Comparison of ENCODE assay signal across 13 cellular contexts in genomic region chr2:28639836-28640235, GRCh38.
A peak's percentile ranks its signal among the peaks of the same experiment; 100 is the strongest.
DNase-seq lines count a peak whose midpoint lies in the region; ATAC-seq and TF ChIP-seq lines count a peak whose summit lies in the region.
"Had no signal": no experiment of that assay in that cellular context is flagged by ENCODE, and none has a peak within 500 bp of the region (broad histone marks: within the 10 kb centered on the region; RNA-seq: fewer than 3 reads in every experiment).

No MANE protein-coding gene starts in this region.

- H3K79me2 ChIP-seq in MM.1S (ENCODE audit: low read length) (no peaks in the 10 kb centered on the region), neural progenitor cell (ENCODE audit: low read depth) (no peaks in the 10 kb centered on the region)

- H3F3A ChIP-seq in MM.1S (ENCODE audit: insufficient read depth, low read length) (no peaks in the 10 kb centered on the region), neural progenitor cell (ENCODE audit: low read depth) (no peaks in the 10 kb centered on the region)

- H3K9me3 Mint-ChIP-seq in MCF 10A (ENCODE audit: unreplicated experiment) (no peaks in the 10 kb centered on the region), neural progenitor cell (peaks cover 2% of the 10 kb centered on the region)

- intact Hi-C loops in MCF 10A (cut with micrococcal nuclease) (loop anchor here (5.0 kb wide), 1 partner anchor 112 kb away; the partner anchor contains the start of gene PPP1CB), posterior cingulate gyrus (cut with DNase I) (no loop called here)

- no peak for TF ChIP-seq CTCF in MM.1S (IDR thresholded peaks at IDR 0.05; ENCODE audit: low read length)
- no peak for TF ChIP-seq CTCF in MCF 10A (IDR thresholded peaks at IDR 0.05; ENCODE audit: unreplicated experiment)
- no peak for TF ChIP-seq CTCF in neural progenitor cell (IDR thresholded peaks at IDR 0.05)

- H3K27me3 Mint-ChIP-seq in MCF 10A (ENCODE audit: insufficient read depth, unreplicated experiment), result no peaks in the 10 kb centered on the region
- peaks cover 17% of the 10 kb centered on the region for H3K27me3 Mint-ChIP-seq in neural progenitor cell (ENCODE audit: insufficient read depth, low read depth)

- H3K36me3 Mint-ChIP-seq in MCF 10A (ENCODE audit: insufficient read depth, unreplicated experiment) (no peaks in the 10 kb centered on the region), neural progenitor cell (no peaks in the 10 kb centered on the region)

- H4K20me1 ChIP-seq in MM.1S (ENCODE audit: insufficient read depth, low read length), result no peaks in the 10 kb centered on the region
- H4K20me1 ChIP-seq in neural progenitor cell (ENCODE audit: low read depth), result no peaks in the 10 kb centered on the region

- peaks cover 40% of the 10 kb centered on the region for H3K4me1 Mint-ChIP-seq in MCF 10A (ENCODE audit: insufficient read depth, unreplicated experiment)
- H3K4me1 Mint-ChIP-seq in neural progenitor cell, result peaks cover 35% of the 10 kb centered on the region

- POLR2A ChIA-PET in MCF 10A (lab: Yijun Ruan, JAX), result interaction anchor here (0.6 to 1.5 kb wide), 3 partner anchors 29 to 112 kb away, joined by 3 to 5 read pairs (median 4); partner anchors contain the start of gene PPP1CB

- H3K27ac Mint-ChIP-seq in MCF 10A (ENCODE audit: low read depth, unreplicated experiment) (peak overlapping the region; percentile 66), neural progenitor cell (peak overlapping the region; percentile 67)

- BruUV-seq in MCF 10A (replicated peaks; lab: Mats Ljungman, UMichigan), result no TSS peak

- ATAC-seq in GM18508 (IDR thresholded peaks at IDR 0.05; ENCODE audit: insufficient read depth, unreplicated experiment) (peak; percentile 58), HG03442 (IDR thresholded peaks at IDR 0.05; ENCODE audit: unreplicated experiment) (no peak), HG03159 (IDR thresholded peaks at IDR 0.05; ENCODE audit: unreplicated experiment) (no peak)

- CTCF ChIA-PET in MCF 10A (lab: Yijun Ruan, JAX), result no interaction called here

- no peaks in the 10 kb centered on the region for H3K36me3 ChIP-seq in MM.1S (replicated peaks; ENCODE audit: insufficient read depth, low read length)
- no peaks in the 10 kb centered on the region for H3K36me3 ChIP-seq in neural progenitor cell
- H3K36me3 ChIP-seq: MG63 had no signal

- no peak overlapping the region for H2AFZ ChIP-seq in MM.1S (ENCODE audit: low read length)
- no peak overlapping the region for H2AFZ ChIP-seq in neural progenitor cell (replicated peaks)

- H3K4me3 Mint-ChIP-seq in MCF 10A (ENCODE audit: unreplicated experiment) (no peak overlapping the region), neural progenitor cell (no peak overlapping the region)

- H3K4me3 ChIP-seq in MM.1S (ENCODE audit: low read length), result no peak overlapping the region
- H3K4me3 ChIP-seq in neural progenitor cell, result no peak overlapping the region
- H3K4me3 ChIP-seq: MG63 had no signal

- peak; percentile 54 for DNase-seq in MM.1S
- DNase-seq in MCF 10A (ENCODE audit: unreplicated experiment), result peak; percentile 33
- DNase-seq in neural progenitor cell (ENCODE audit: low spot score), result no peak
- no peak for DNase-seq in medulla oblongata (ENCODE audit: extremely low spot score)
- no peak for DNase-seq in posterior cingulate gyrus
- DNase-seq: activated CD4-positive, CD25-positive, alpha-beta regulatory T cell treated with anti-CD3 and anti-CD28 coated beads, Interleukin-2, amount 50 U/mL, for 72 hours; EL; MG63; OCI-M1; stimulated activated naive CD4-positive, alpha-beta T cell treated with Interleukin-2 at 50 U/mL for 16 hours had no signal

- H3K27ac ChIP-seq in MM.1S (ENCODE audit: low read length) (no peak overlapping the region), neural progenitor cell (no peak overlapping the region)

- H3K9me2 ChIP-seq in MM.1S (replicated peaks; ENCODE audit: insufficient read depth, low read length), result no peaks in the 10 kb centered on the region

- H3K27me3 ChIP-seq in MM.1S (replicated peaks; ENCODE audit: insufficient read depth, low read length) (no peaks in the 10 kb centered on the region), neural progenitor cell (no peaks in the 10 kb centered on the region)
- H3K27me3 ChIP-seq: MG63 had no signal

- H3K4me2 ChIP-seq in MM.1S (ENCODE audit: low read depth, low read length), result no peak overlapping the region
- H3K4me2 ChIP-seq in neural progenitor cell, result no peak overlapping the region

- no peak overlapping the region for H3K9ac ChIP-seq in MM.1S (ENCODE audit: low read length)
- H3K9ac ChIP-seq in neural progenitor cell, result no peak overlapping the region

- H3K9me3 ChIP-seq in MM.1S (replicated peaks; ENCODE audit: insufficient read depth, low read length), result no peaks in the 10 kb centered on the region
- no peaks in the 10 kb centered on the region for H3K9me3 ChIP-seq in neural progenitor cell (ENCODE audit: low read depth)
- H3K9me3 ChIP-seq: MG63 had no signal

- H3K4me1 ChIP-seq in MM.1S (ENCODE audit: low read length) (peaks cover 8% of the 10 kb centered on the region), neural progenitor cell (peaks cover 19% of the 10 kb centered on the region)

Comparison
In these comparisons a context has a peak if more than half of its experiments do, and no peak if none do; other contexts are left out.
1. DNase-seq: peak in MM.1S (single experiment) and MCF 10A (single experiment); none in neural progenitor cell (single experiment), medulla oblongata (single experiment) and posterior cingulate gyrus (0 of 10).